ENCODE assay signal across 8 cellular contexts in genomic region chr3:69324362-69325025, GRCh38.
A peak's percentile ranks its signal among the peaks of the same experiment; 100 is the strongest.
DNase-seq lines count a peak whose midpoint lies in the region; ATAC-seq and TF ChIP-seq lines count a peak whose summit lies in the region.

No MANE protein-coding gene starts in this region.

- peak in 1 of 5 donors; percentile 40 for DNase-seq in heart left ventricle
- no peak for DNase-seq in Right ventricle myocardium inferior (ENCODE audit: missing footprints)
- peak; percentile 31 for DNase-seq in RKO (ENCODE audit: low spot score)
- no peak for DNase-seq in heart right ventricle
- DNase-seq in MG63, result no peak
- no peak for DNase-seq in stimulated activated CD4-positive, alpha-beta T cell treated with anti-CD3 and anti-CD28 coated beads, Interleukin-2, amount 100 ng/mL, for 48 hours
- DNase-seq in occipital lobe (lab: John Stamatoyannopoulos, UW), result no peak

- H3K4me3 ChIP-seq in heart left ventricle (no peak overlapping the region), heart right ventricle (no peak overlapping the region), MG63 (no peak overlapping the region)

- H3K4me1 ChIP-seq in heart left ventricle (peaks cover 0 to 97% (median 42%) of the 10 kb centered on the region in 12 donors), heart right ventricle (peaks cover 0 to 99% (median 67%) of the 10 kb centered on the region in 9 donors)

- peak in 11 of 12 donors; percentile 29 to 64 (median 51) for TF ChIP-seq CTCF in heart left ventricle (IDR thresholded peaks at IDR 0.05)
- TF ChIP-seq CTCF in heart right ventricle (IDR thresholded peaks at IDR 0.05), result peak in 8 of 9 donors; percentile 30 to 66 (median 54)

- H3K27me3 ChIP-seq in heart left ventricle (no peaks in the 10 kb centered on the region), heart right ventricle (no peaks in the 10 kb centered on the region), MG63 (no peaks in the 10 kb centered on the region)

- no peaks in the 10 kb centered on the region for H3K36me3 ChIP-seq in heart left ventricle
- no peaks in the 10 kb centered on the region for H3K36me3 ChIP-seq in heart right ventricle
- no peaks in the 10 kb centered on the region for H3K36me3 ChIP-seq in MG63

- 60 to 68% (median 66%) methylated on average over 7 of the region's 7 CpGs for WGBS in heart left ventricle, 4 donors
- 61 to 68% methylated on average over 7 of the region's 7 CpGs for WGBS in heart right ventricle, 2 donors

- ATAC-seq in heart left ventricle (peak in 3 of 4 donors; percentile 23 to 60 (median 32)), Right ventricle myocardium inferior (no peak), HG02973 (IDR thresholded peaks at IDR 0.05; ENCODE audit: unreplicated experiment) (peak; percentile 47), heart right ventricle (peak in 2 of 8 donors; percentile 59 to 63)

- H3K9me3 ChIP-seq in heart left ventricle (no peaks in the 10 kb centered on the region), heart right ventricle (no peaks in the 10 kb centered on the region), MG63 (no peaks in the 10 kb centered on the region)

- intact Hi-C loops in heart left ventricle (cut with DNase I), result loop anchor here (5.0 to 10.0 kb wide), 7 partner anchors 60 to 350 kb away; partner anchors contain the start of gene FRMD4B (in 1 of the 10)
- intact Hi-C loops in Right ventricle myocardium inferior (cut with DNase I), result loop anchor here (2.0 to 10.0 kb wide), 3 partner anchors 86 to 346 kb away; no protein-coding TSS in a partner anchor
- intact Hi-C loops in heart right ventricle (cut with DNase I), result loop anchor here (2.0 to 10.0 kb wide), 9 partner anchors 63 to 350 kb away; partner anchors contain the start of gene FRMD4B (in 1 of the 10)

- peak overlapping the region in 3 of 12 donors; percentile 23 to 90 (median 83) for H3K27ac ChIP-seq in heart left ventricle
- peak overlapping the region in 3 of 10 donors; percentile 41 to 82 (median 54) for H3K27ac ChIP-seq in heart right ventricle

- no peak for TF ChIP-seq POLR2A in heart left ventricle (IDR thresholded peaks at IDR 0.05)
